In the genomic region with DNA sequence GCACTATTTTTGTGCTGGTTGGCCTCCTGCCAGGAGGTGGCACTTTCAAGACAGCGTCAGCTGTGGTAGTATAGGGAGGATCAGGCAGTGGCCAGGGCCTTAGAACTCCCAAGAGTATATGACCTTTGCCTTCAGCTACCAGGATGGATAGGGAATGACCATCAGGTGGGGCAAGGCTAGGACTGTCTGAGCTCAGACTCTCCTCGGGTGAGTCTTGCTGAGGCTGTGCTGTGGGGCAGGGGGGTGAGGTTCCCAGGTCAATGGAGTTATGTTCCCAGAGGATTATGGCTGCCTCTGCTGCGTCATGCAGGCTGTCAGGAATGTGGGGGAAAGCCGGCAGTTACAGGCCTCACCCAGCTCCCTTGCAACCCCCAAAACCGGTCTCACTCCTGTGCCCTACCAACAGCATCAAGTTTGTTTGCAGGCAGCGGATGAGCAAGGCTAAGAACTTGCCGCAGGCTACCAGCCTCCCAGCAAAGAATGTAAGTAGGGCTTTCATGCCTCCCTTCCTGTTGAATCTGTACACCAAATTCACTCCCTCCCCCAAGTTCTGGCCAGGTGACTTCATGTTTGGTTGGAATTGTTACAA, we compare ENCODE assay signal across 25 cellular contexts.
DNase-seq lines count a peak whose midpoint lies in the region; ATAC-seq and TF ChIP-seq lines count a peak whose summit lies in the region.
"Had no signal": no experiment of that assay in that cellular context is flagged by ENCODE, and none has a peak within 500 bp of the region (broad histone marks: within the 10 kb centered on the region; RNA-seq: fewer than 3 reads in every experiment).

No MANE protein-coding gene starts in this region.

- TF ChIP-seq CTCF in esophagus squamous epithelium (IDR thresholded peaks at IDR 0.05) (no peak), retinal pigment epithelial cell (conservative IDR thresholded peaks at IDR 0.05; ENCODE audit: low read depth, low read length) (no peak)

- no peak overlapping the region for H3K4me3 ChIP-seq in SJCRH30
- no peak overlapping the region for H3K4me3 ChIP-seq in esophagus squamous epithelium
- H3K4me3 ChIP-seq in retinal pigment epithelial cell (ENCODE audit: low read length): no peak overlapping the region
- H3K4me3 ChIP-seq: adrenal gland; BLaER1 treated with 17β-estradiol and CSF1 and Interleukin-3, amounts not matched to agents 10 nM and 100 nM; body of pancreas; dorsolateral prefrontal cortex; GM12878; MG63; SJSA1 had no signal

- TF ChIP-seq POLR2A in esophagus squamous epithelium (IDR thresholded peaks at IDR 0.05): no peak

- H3K4me1 ChIP-seq in SJCRH30 (peaks cover 6% of the 10 kb centered on the region), esophagus squamous epithelium (peaks cover 0 to 13% (median 5%) of the 10 kb centered on the region in 3 donors)
- H3K4me1 ChIP-seq: adrenal gland; BLaER1 treated with 17β-estradiol and CSF1 and Interleukin-3, amounts not matched to agents 10 nM and 100 nM; body of pancreas; SJSA1 had no signal

- intact Hi-C loops in esophagus squamous epithelium (cut with DNase I): no loop called here

- H3K27me3 ChIP-seq in SJCRH30: no peaks in the 10 kb centered on the region
- no peaks in the 10 kb centered on the region for H3K27me3 ChIP-seq in esophagus squamous epithelium
- H3K27me3 ChIP-seq: adrenal gland; BLaER1 treated with 17β-estradiol and CSF1 and Interleukin-3, amounts not matched to agents 10 nM and 100 nM; body of pancreas; dorsolateral prefrontal cortex; MG63; SJSA1 had no signal

- H3K27ac ChIP-seq in SJCRH30 (no peak overlapping the region), esophagus squamous epithelium (peak overlapping the region in 3 of 4 donors; percentile 36 to 69 (median 56))
- H3K27ac ChIP-seq: adrenal gland; BLaER1 treated with 17β-estradiol and CSF1 and Interleukin-3, amounts not matched to agents 10 nM and 100 nM; body of pancreas; dorsolateral prefrontal cortex; SJSA1 had no signal

- H3K9me3 ChIP-seq in SJCRH30 (replicated peaks) (peaks cover 8% of the 10 kb centered on the region; the same call in 1 of the 2 replicates), esophagus squamous epithelium (no peaks in the 10 kb centered on the region)
- H3K9me3 ChIP-seq: body of pancreas, SJSA1 had no signal

- ATAC-seq in GM19324 (IDR thresholded peaks at IDR 0.05; ENCODE audit: low FRiP score, unreplicated experiment) (no peak), HG02973 (IDR thresholded peaks at IDR 0.05; ENCODE audit: unreplicated experiment) (no peak)
- ATAC-seq: body of pancreas, GM12878, sciatic nerve had no signal

- H3K36me3 ChIP-seq in SJCRH30: no peaks in the 10 kb centered on the region
- H3K36me3 ChIP-seq in esophagus squamous epithelium: no peaks in the 10 kb centered on the region
- H3K36me3 ChIP-seq: adrenal gland, MG63, SJSA1 had no signal

- DNase-seq in HPDE6-E6E7 (ENCODE audit: extremely low spot score): peak; percentile 83
- peak; percentile 21 to 39 for DNase-seq in SJCRH30
- DNase-seq in esophagus squamous epithelium (lab: John Stamatoyannopoulos, UW): no peak
- DNase-seq in retinal pigment epithelial cell (ENCODE audit: low read depth): peak; percentile 94
- no peak for DNase-seq in activated CD4-positive, CD25-positive, alpha-beta regulatory T cell (lab: John Stamatoyannopoulos, UW)
- no peak for DNase-seq in islet precursor cell
- DNase-seq: activated CD4-positive, alpha-beta memory T cell treated with anti-CD3 and anti-CD28 coated beads for 36 hours; activated CD4-positive, CD25-positive, alpha-beta regulatory T cell treated with anti-CD3 and anti-CD28 coated beads, Interleukin-2, amount 50 U/mL, for 72 hours; activated CD8-positive, alpha-beta memory T cell treated with anti-CD3 and anti-CD28 coated beads, Interleukin-2, amount 50 U/mL, for 4 hours; activated naive CD4-positive, alpha-beta T cell treated with anti-CD3 and anti-CD28 coated beads for 36 hours; adrenal gland; body of pancreas; dorsolateral prefrontal cortex; glutamatergic neuron; MG63; NCI-H446; OCI-M1; stimulated activated CD4-positive, alpha-beta T cell treated with anti-CD3 and anti-CD28 coated beads, Interleukin-12 subunit alpha, Interleukin-12 subunit beta, amount 100 ng/mL, for 4 hours; stimulated activated CD4-positive, alpha-beta T cell treated with anti-CD3 and anti-CD28 coated beads, Interleukin-4, amount 100 ng/mL, for 1 hour had no signal

- WGBS in esophagus squamous epithelium, 2 donors: 84 to 88% methylated on average over 4 to 6 of the region's 7 CpGs

Comparison
In these comparisons a context has a peak if more than half of its experiments do, and no peak if none do; other contexts are left out.
1. DNase-seq: peak in HPDE6-E6E7 (single experiment), SJCRH30 (2 of 2) and retinal pigment epithelial cell (single experiment); none in esophagus squamous epithelium (single experiment), activated CD4-positive, CD25-positive, alpha-beta regulatory T cell (0 of 4) and islet precursor cell (single experiment).